Comparison of ENCODE assay signal across 9 cellular contexts in genomic region chr14:53953002-53953827, GRCh38.
DNase-seq lines count a peak whose midpoint lies in the region; ATAC-seq, FAIRE-seq and TF ChIP-seq lines count a peak whose summit lies in the region.
"Had no signal": no experiment of that assay in that cellular context is flagged by ENCODE, and none has a peak within 500 bp of the region (broad histone marks: within the 10 kb centered on the region; RNA-seq: fewer than 3 reads in every experiment).

No MANE protein-coding gene starts in this region.

- H3K36me3 Mint-ChIP-seq in T-helper 2 cell treated with Interferon-gamma antibody and Interleukin-4, amounts not matched to agents 5 μg/mL and 100 μg/mL, for 36 hours (ENCODE audit: low read depth), result peaks cover 2% of the 10 kb centered on the region
- no peaks in the 10 kb centered on the region for H3K36me3 Mint-ChIP-seq in memory B cell

- peaks cover 25% of the 10 kb centered on the region for H3K4me1 Mint-ChIP-seq in T-helper 2 cell treated with Interferon-gamma antibody and Interleukin-4, amounts not matched to agents 5 μg/mL and 100 μg/mL, for 36 hours (ENCODE audit: low read depth)
- peaks cover 15% of the 10 kb centered on the region for H3K4me1 Mint-ChIP-seq in memory B cell

- H3K4me3 Mint-ChIP-seq in T-helper 2 cell treated with Interferon-gamma antibody and Interleukin-4, amounts not matched to agents 5 μg/mL and 100 μg/mL, for 36 hours, result peak overlapping the region; percentile 87
- H3K4me3 Mint-ChIP-seq in memory B cell, result peak overlapping the region; percentile 82

- H3K27ac Mint-ChIP-seq in T-helper 2 cell treated with Interferon-gamma antibody and Interleukin-4, amounts not matched to agents 5 μg/mL and 100 μg/mL, for 36 hours, result no peak overlapping the region
- H3K27ac Mint-ChIP-seq in memory B cell, result no peak overlapping the region

- TF ChIP-seq CTCF in epithelial cell of esophagus (IDR thresholded peaks at IDR 0.05; ENCODE audit: insufficient read depth, low read depth, low read length, missing control alignments), result no peak

- FAIRE-seq in HTR-8/SVneo (lab: Jason Lieb, UNC) (peak; percentile 85), GM19239 (lab: Jason Lieb, UNC) (no peak)
- FAIRE-seq: TTC549 had no signal

- DNase-seq in COR-L47 (lab: John Stamatoyannopoulos, UW) (peak; percentile 44), HTR-8/SVneo (ENCODE audit: insufficient read length, low spot score) (peak; percentile 92), epithelial cell of esophagus (ENCODE audit: low read depth) (peak; percentile 71), memory B cell (ENCODE audit: low spot score in 2 of 2) (no peak), stromal cell of bone marrow (ENCODE audit: low read depth) (peak; percentile 51), GM19239 (ENCODE audit: insufficient read length, low spot score) (no peak)
- DNase-seq in T-helper 2 cell treated with Interferon-gamma antibody and Interleukin-4, amounts not matched to agents 5 μg/mL and 100 μg/mL, for 36 hours (ENCODE audit: low spot score), result peak; percentile 15

- ATAC-seq in memory B cell (ENCODE audit: low read depth) (no peak), HG02763 (IDR thresholded peaks at IDR 0.05; ENCODE audit: unreplicated experiment) (no peak)

- H3K9me3 Mint-ChIP-seq in T-helper 2 cell treated with Interferon-gamma antibody and Interleukin-4, amounts not matched to agents 5 μg/mL and 100 μg/mL, for 36 hours, result no peaks in the 10 kb centered on the region
- H3K9me3 Mint-ChIP-seq in memory B cell, result no peaks in the 10 kb centered on the region

- peaks cover 79% of the 10 kb centered on the region for H3K27me3 Mint-ChIP-seq in T-helper 2 cell treated with Interferon-gamma antibody and Interleukin-4, amounts not matched to agents 5 μg/mL and 100 μg/mL, for 36 hours (ENCODE audit: low read depth)
- peaks cover 19% of the 10 kb centered on the region for H3K27me3 Mint-ChIP-seq in memory B cell

- H3K4me3 ChIP-seq in epithelial cell of esophagus (ENCODE audit: low read length), result peak overlapping the region; percentile 53

Comparison
In these comparisons a context has a peak if more than half of its experiments do, and no peak if none do; other contexts are left out.
1. DNase-seq: peak in COR-L47 (single experiment), HTR-8/SVneo (single experiment), T-helper 2 cell treated with Interferon-gamma antibody and Interleukin-4, amounts not matched to agents 5 μg/mL and 100 μg/mL, for 36 hours (single experiment), epithelial cell of esophagus (single experiment) and stromal cell of bone marrow (single experiment); none in memory B cell (0 of 2) and GM19239 (single experiment).